In the genomic region with DNA sequence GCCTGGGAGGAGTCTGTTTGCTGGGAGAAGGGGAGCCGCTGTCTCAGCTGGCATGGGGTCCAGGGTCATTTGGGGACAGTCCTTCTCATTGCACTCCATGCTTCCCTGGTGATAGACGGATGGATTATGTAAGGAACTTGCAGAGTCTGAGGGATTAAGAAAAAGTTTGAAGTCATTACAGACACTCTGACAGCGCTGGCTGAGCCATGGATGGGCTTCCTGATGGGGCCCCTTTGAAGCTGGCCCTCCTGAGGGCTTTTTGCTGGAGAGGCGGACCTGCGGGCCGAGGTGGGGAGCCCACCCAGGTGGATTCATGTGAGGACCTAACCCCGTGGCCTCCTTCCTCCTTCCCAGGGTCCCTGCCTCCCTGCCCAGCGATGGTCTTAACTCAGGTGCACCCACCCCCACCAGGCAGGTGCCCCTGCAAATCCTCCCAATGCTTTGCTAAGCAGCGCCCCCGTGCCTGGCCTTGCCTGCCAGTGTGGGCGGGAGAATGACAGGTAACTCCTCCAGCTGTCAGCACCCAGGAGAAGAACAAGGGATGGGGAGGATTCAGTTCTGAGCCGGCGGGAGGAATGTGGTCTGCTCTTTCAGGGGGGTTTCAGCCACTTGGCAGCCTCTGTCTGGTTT, we compare ENCODE assay signal across 18 cellular contexts. TPM values are rescaled to one million over a fixed set of nuclear protein-coding genes. Genes with fewer than 3 reads are reported as not detected.
DNase-seq lines count a peak whose midpoint lies in the region; TF ChIP-seq lines count a peak whose summit lies in the region.
"Had no signal": no experiment of that assay in that cellular context is flagged by ENCODE, and none has a peak within 500 bp of the region (broad histone marks: within the 10 kb centered on the region; RNA-seq: fewer than 3 reads in every experiment).

No MANE protein-coding gene starts in this region.

- H3K23ac ChIP-seq in neuronal stem cell (ENCODE audit: low read depth, low read length, poor library complexity) = peak overlapping the region; percentile 36

- H3K27me3 ChIP-seq in WERI-Rb-1 (ENCODE audit: insufficient read depth, low read depth, severe bottlenecking) = no peaks in the 10 kb centered on the region
- peaks cover 0 to 41% (median 0%) of the 10 kb centered on the region in 3 experiments for H3K27me3 ChIP-seq in neuronal stem cell (ENCODE audit: control insufficient read depth in 3 of 3, insufficient read depth in 3 of 3, low read depth in 1 of 3, low read length in 3 of 3)
- no peaks in the 10 kb centered on the region for H3K27me3 ChIP-seq in prostate gland (replicated peaks; ENCODE audit: insufficient read depth)
- H3K27me3 ChIP-seq: BLaER1, MG63 had no signal

- peaks cover 2% of the 10 kb centered on the region for H3K79me1 ChIP-seq in neuronal stem cell (ENCODE audit: low read depth, low read length)

- no peaks in the 10 kb centered on the region for H3K9me3 Mint-ChIP-seq in CD14-positive monocyte

- TF ChIP-seq CTCF in CD14-positive monocyte (IDR thresholded peaks at IDR 0.05) (no peak), WERI-Rb-1 (IDR thresholded peaks at IDR 0.05; ENCODE audit: low read depth, low read length) (no peak), RWPE1 (conservative IDR thresholded peaks at IDR 0.05; ENCODE audit: low read depth) (no peak), prostate gland (IDR thresholded peaks at IDR 0.05) (no peak)

- no peak overlapping the region for H3K4me2 ChIP-seq in neuronal stem cell (ENCODE audit: insufficient read depth, low read length, poor library complexity, severe bottlenecking)
- H3K4me2 ChIP-seq: BLaER1, SK-N-SH had no signal

- no peak overlapping the region for H2BK15ac ChIP-seq in neuronal stem cell (ENCODE audit: low read length)

- H3K4me1 Mint-ChIP-seq in CD14-positive monocyte = no peaks in the 10 kb centered on the region

- H3K18ac ChIP-seq in neuronal stem cell (ENCODE audit: low read length) = peak overlapping the region; percentile 35

- no peak overlapping the region for H4K91ac ChIP-seq in neuronal stem cell (ENCODE audit: low read depth, low read length, poor library complexity)

- no peak overlapping the region for H3K4ac ChIP-seq in neuronal stem cell (ENCODE audit: low read length)

- WGBS in neuronal stem cell (ENCODE audit: extremely low coverage in 2 of 2, insufficient read length in 2 of 2, insufficient replicate concordance in 1 of 2), 2 donors = no CpG with 5 or more reads among the region's 13 CpGs
- 64% methylated on average over 13 of the region's 13 CpGs for WGBS in prostate gland

- H3K4me3 Mint-ChIP-seq in CD14-positive monocyte = no peak overlapping the region

- no peak overlapping the region for H2BK12ac ChIP-seq in neuronal stem cell (ENCODE audit: low read length)

- H2AK5ac ChIP-seq in neuronal stem cell (ENCODE audit: low read depth, low read length) = no peak overlapping the region

- intact Hi-C loops in CD14-positive monocyte (cut with micrococcal nuclease) = no loop called here
- intact Hi-C loops in prostate gland (cut with DNase I) = no loop called here

- H3K9ac ChIP-seq in neuronal stem cell (ENCODE audit: low read depth, low read length, poor library complexity) = no peak overlapping the region
- H3K9ac ChIP-seq: BLaER1, SK-N-SH had no signal

- H2AFZ ChIP-seq in neuronal stem cell (ENCODE audit: low read length) = no peak overlapping the region

- H4K8ac ChIP-seq in neuronal stem cell (ENCODE audit: low read depth, low read length) = no peak overlapping the region

- H3K4me1 ChIP-seq in neuronal stem cell (ENCODE audit: control insufficient read depth in 2 of 2, insufficient read depth in 1 of 2, low read depth in 1 of 2, low read length in 2 of 2) = peaks cover 0 to 13% of the 10 kb centered on the region in 2 donors
- no peaks in the 10 kb centered on the region for H3K4me1 ChIP-seq in prostate gland (replicated peaks)

- H3K27ac ChIP-seq in WERI-Rb-1 = peak overlapping the region; percentile 93
- no peak overlapping the region for H3K27ac ChIP-seq in neuronal stem cell (replicated peaks; ENCODE audit: low read length)
- no peak overlapping the region for H3K27ac ChIP-seq in RWPE1
- H3K27ac ChIP-seq in prostate gland = no peak overlapping the region
- H3K27ac ChIP-seq: BLaER1 had no signal

- H3K36me3 Mint-ChIP-seq in CD14-positive monocyte = no peaks in the 10 kb centered on the region

- no peaks in the 10 kb centered on the region for H3K36me3 ChIP-seq in WERI-Rb-1
- no peaks in the 10 kb centered on the region for H3K36me3 ChIP-seq in neuronal stem cell (replicated peaks in 1 of 2; ENCODE audit: control insufficient read depth in 2 of 2, insufficient read depth in 2 of 2, low read length in 2 of 2)
- no peaks in the 10 kb centered on the region for H3K36me3 ChIP-seq in prostate gland
- H3K36me3 ChIP-seq: BLaER1, MG63 had no signal

- peak; percentile 53 for DNase-seq in NCI-H510A treated with DMSO at 0.1 percent for 48 hours (lab: John Stamatoyannopoulos, UW)
- no peak for DNase-seq in NCI-H510A (lab: John Stamatoyannopoulos, UW)
- DNase-seq in CD14-positive monocyte (ENCODE audit: low spot score) = peak; percentile 40
- peak; percentile 74 for DNase-seq in WERI-Rb-1
- no peak for DNase-seq in neuronal stem cell (ENCODE audit: low spot score)
- DNase-seq in RWPE1 (ENCODE audit: low spot score) = no peak
- no peak for DNase-seq in prostate gland (ENCODE audit: low spot score)
- DNase-seq in NCI-H1930 (lab: John Stamatoyannopoulos, UW) = no peak
- DNase-seq: EL, H7, Karpas-422, MG63, NCI-H1092, NCI-H2081 treated with DMSO at 0.1 percent for 48 hours, NCI-H226, NCI-H748 treated with DMSO at 0.1 percent for 48 hours, SK-N-SH had no signal

- H2BK5ac ChIP-seq in neuronal stem cell (ENCODE audit: low read length) = no peak overlapping the region

- no peak overlapping the region for H3K14ac ChIP-seq in neuronal stem cell (ENCODE audit: low read length)

- CTCF ChIA-PET in RWPE1 (lab: Yijun Ruan, JAX) = no interaction called here

- no peak overlapping the region for H2BK120ac ChIP-seq in neuronal stem cell (ENCODE audit: low read depth, low read length)

- no peak for TF ChIP-seq POLR2A in prostate gland (IDR thresholded peaks at IDR 0.05)

- H3K9me3 ChIP-seq in WERI-Rb-1 (ENCODE audit: severe bottlenecking) (no peaks in the 10 kb centered on the region), neuronal stem cell (replicated peaks in 1 of 2; ENCODE audit: control insufficient read depth in 2 of 2, insufficient read depth in 1 of 2, low read depth in 1 of 2, low read length in 2 of 2) (peaks cover 0 to 3% of the 10 kb centered on the region in 2 donors), prostate gland (no peaks in the 10 kb centered on the region)
- H3K9me3 ChIP-seq: MG63, SK-N-SH had no signal

- H3K27ac Mint-ChIP-seq in CD14-positive monocyte = no peak overlapping the region

- POLR2A ChIA-PET in RWPE1 (lab: Yijun Ruan, JAX; ENCODE audit: low non-redundant PET) = no interaction called here

- peak overlapping the region; percentile 30 for H3K4me3 ChIP-seq in WERI-Rb-1 (ENCODE audit: low read depth, low read length)
- no peak overlapping the region for H3K4me3 ChIP-seq in neuronal stem cell (ENCODE audit: low read length in 2 of 2)
- H3K4me3 ChIP-seq in prostate gland = no peak overlapping the region
- H3K4me3 ChIP-seq: BLaER1, MG63 had no signal

- H3K27me3 Mint-ChIP-seq in CD14-positive monocyte (ENCODE audit: low read depth in 3 of 3) = peaks cover 9 to 10% (median 10%) of the 10 kb centered on the region in 3 donors

RNA-seq across cellular contexts. Expression of gene C1orf174, which starts 24.2 kb away (rescaled TPM):
- polyA plus RNA-seq in CD14-positive monocyte = 10 to 100 TPM; 19.1 to 21.3 TPM
- 30.3 TPM for polyA plus RNA-seq in neuronal stem cell (2013, experiment 1 of 2)
- polyA plus RNA-seq in neuronal stem cell (2013, experiment 2 of 2) = 30.5 TPM
- 10 to 100 TPM; 27.1 to 32.7 TPM for total RNA-seq in prostate gland

Comparison
In these comparisons a context has a peak if more than half of its experiments do, and no peak if none do; other contexts are left out.
1. DNase-seq: peak in NCI-H510A treated with DMSO at 0.1 percent for 48 hours (single experiment), CD14-positive monocyte (single experiment) and WERI-Rb-1 (single experiment); none in NCI-H510A (single experiment), neuronal stem cell (single experiment), RWPE1 (single experiment), prostate gland (single experiment) and NCI-H1930 (0 of 2).